In genomic region chr9:33025572-33026347, GRCh38 we compare ENCODE assay signal across 8 cellular contexts. TPM values are rescaled to one million over a fixed set of nuclear protein-coding genes. Genes with fewer than 3 reads are reported as not detected.
DNase-seq lines count a peak whose midpoint lies in the region; ATAC-seq, FAIRE-seq and TF ChIP-seq lines count a peak whose summit lies in the region.

No MANE protein-coding gene starts in this region.

- H3K14ac ChIP-seq in H1 (ENCODE audit: insufficient read length), result no peak overlapping the region

- no peak overlapping the region for H2BK15ac ChIP-seq in H1 (ENCODE audit: low read length)

- no peak overlapping the region for H3K23ac ChIP-seq in H1 (ENCODE audit: insufficient read length)

- TF ChIP-seq POLR2A in H1 (IDR thresholded peaks at IDR 0.05; ENCODE audit: control extremely low read depth in 1 of 2, low read depth in 2 of 2, low read length in 2 of 2), result no peak

- H3K4me2 ChIP-seq in H1 (ENCODE audit: insufficient read depth in 1 of 2, low read depth in 2 of 2, low read length in 2 of 2), result peak overlapping the region; percentile 73 to 99

- peaks cover 54% of the 10 kb centered on the region for H3K4me1 Mint-ChIP-seq in mesothelial cell of epicardium

- 15% methylated on average over 10 of the region's 36 CpGs; no CpG with 5 or more reads in 1 of the 2 experiments for WGBS in H1 (ENCODE audit: extremely low coverage in 1 of 2, insufficient coverage in 1 of 2, insufficient read length in 1 of 2, insufficient replicate concordance in 2 of 2, low coverage in 1 of 2, low lambda C conversion rate in 2 of 2, missing lambda C conversion rate in 1 of 2), 2 experiments

- peaks cover 24% of the 10 kb centered on the region for H3K36me3 ChIP-seq in ACC112 (ENCODE audit: insufficient read depth, low read length)
- H3K36me3 ChIP-seq in H1 (ENCODE audit: control insufficient read depth in 2 of 4, insufficient read depth in 4 of 4, low read length in 3 of 4), result peaks cover 20 to 52% (median 33%) of the 10 kb centered on the region in 4 experiments

- no peak for FAIRE-seq in H1 (lab: Jason Lieb, UNC)

- CTCF ChIA-PET in H1 (lab: Charles Lee; ENCODE audit: partially characterized antibody), result interaction anchor here (1.0 to 1.4 kb wide), 3 partner anchors 9 to 40 kb away, joined by 3 read pairs; no protein-coding TSS in a partner anchor

- H3K9ac ChIP-seq in H1 (replicated peaks in 1 of 4; ENCODE audit: extremely low read depth in 1 of 4, low read depth in 3 of 4, low read length in 3 of 4), result peak overlapping the region; percentile 94 to 96 (median 96)

- H3K4me3 Mint-ChIP-seq in mesothelial cell of epicardium, result peak overlapping the region; percentile 98

- H2AFZ ChIP-seq in ACC112 (ENCODE audit: low read length, unreplicated experiment) (no peak overlapping the region), H1 (ENCODE audit: low read length) (peak overlapping the region; percentile 48; the same call in 1 of the 2 replicates)

- TF ChIP-seq CTCF in H1 (IDR thresholded peaks at IDR 0.05; ENCODE audit: control extremely low read depth in 1 of 3, insufficient read depth in 1 of 3, low read depth in 1 of 3, low read length in 3 of 3) (no peak), mesothelial cell of epicardium (IDR thresholded peaks at IDR 0.05; ENCODE audit: unreplicated experiment) (no peak)

- peak overlapping the region; percentile 99 for H3K27ac Mint-ChIP-seq in mesothelial cell of epicardium

- H3K4me3 ChIP-seq in ACC112 (ENCODE audit: low read depth, low read length) (peak overlapping the region; percentile 82), H1 (ENCODE audit: extremely low read depth in 1 of 4, insufficient read depth in 2 of 4, low read depth in 3 of 4, low read length in 4 of 4) (peak overlapping the region; percentile 95 to 99 (median 98))

- H4K20me1 ChIP-seq in H1 (replicated peaks in 1 of 2; ENCODE audit: control insufficient read depth in 1 of 2, insufficient read depth in 2 of 2, low read length in 2 of 2), result peaks cover 4 to 16% of the 10 kb centered on the region in 2 experiments

- DNase-seq in NCI-H748 (lab: John Stamatoyannopoulos, UW; ENCODE audit: unreplicated experiment), result peak; percentile 91
- DNase-seq in activated CD8-positive, alpha-beta memory T cell treated with anti-CD3 and anti-CD28 coated beads for 4 hours (ENCODE audit: low read depth in 2 of 2), result peak; percentile 63 to 68
- DNase-seq in H1 (ENCODE audit: low read depth in 1 of 2, low spot score in 2 of 2), result peak in 1 of 2 experiments; percentile 80
- peak; percentile 73 to 84 for DNase-seq in mesothelial cell of epicardium (ENCODE audit: low spot score in 2 of 2, unreplicated experiment in 2 of 2)
- DNase-seq in stimulated activated CD8-positive, alpha-beta memory T cell treated with anti-CD3 and anti-CD28 coated beads, Interleukin-2, amount 100 ng/mL, for 48 hours (ENCODE audit: low read depth in 2 of 2), result peak; percentile 62 to 68

- peak overlapping the region; percentile 79 for H2BK120ac ChIP-seq in H1 (replicated peaks; ENCODE audit: low read depth, low read length)

- H3K18ac ChIP-seq in H1 (ENCODE audit: extremely low read depth, low read length), result peak overlapping the region; percentile 96

- H2BK20ac ChIP-seq in H1 (ENCODE audit: low read length), result no peak overlapping the region

- peak overlapping the region; percentile 77; the same call in 1 of the 2 replicates for H2BK12ac ChIP-seq in H1 (ENCODE audit: low read depth, low read length)

- peak overlapping the region; percentile 98 for H4K91ac ChIP-seq in H1 (replicated peaks; ENCODE audit: insufficient read length, low read length)

- H3K79me1 ChIP-seq in H1 (ENCODE audit: low read depth, low read length), result peaks cover 6% of the 10 kb centered on the region; the same call in 1 of the 2 replicates

- peaks cover 16% of the 10 kb centered on the region for H3K36me3 Mint-ChIP-seq in mesothelial cell of epicardium

- peaks cover 56% of the 10 kb centered on the region for H3K4me1 ChIP-seq in ACC112 (ENCODE audit: control insufficient read depth, insufficient read depth, low read length, unreplicated experiment)
- peaks cover 0 to 8% (median 3%) of the 10 kb centered on the region in 4 experiments; a peak in 4 of 7 replicates for H3K4me1 ChIP-seq in H1 (replicated peaks in 1 of 4; ENCODE audit: control insufficient read depth in 3 of 4, insufficient read depth in 4 of 4, low read length in 3 of 4)

- H2AK5ac ChIP-seq in H1 (ENCODE audit: low read depth, low read length), result 0 out of 2 replicates have a peak overlapping the region, but pooled peaks have one; percentile 77

- peak overlapping the region; percentile 91 for H4K8ac ChIP-seq in H1 (ENCODE audit: extremely low read depth, insufficient read depth, low read length)

- peak overlapping the region; percentile 71 for H3K27ac ChIP-seq in ACC112 (ENCODE audit: low read depth, low read length)
- H3K27ac ChIP-seq in H1 (ENCODE audit: low read depth, low read length), result peak overlapping the region; percentile 94

- no peaks in the 10 kb centered on the region for H3K27me3 ChIP-seq in ACC112 (ENCODE audit: insufficient read depth, low read length)
- no peaks in the 10 kb centered on the region for H3K27me3 ChIP-seq in H1 (replicated peaks in 1 of 4; ENCODE audit: control insufficient read depth in 3 of 4, extremely low read depth in 1 of 4, insufficient read depth in 3 of 4, low read length in 3 of 4)

- H3K79me2 ChIP-seq in ACC112 (ENCODE audit: control insufficient read depth, insufficient read depth, low read length, unreplicated experiment) (peaks cover 90% of the 10 kb centered on the region), H1 (ENCODE audit: control insufficient read depth in 1 of 2, insufficient read depth in 2 of 2, low read length in 2 of 2) (peaks cover 34 to 94% of the 10 kb centered on the region in 2 experiments)

- no peak for TF ChIP-seq RAD21 in H1 (IDR thresholded peaks at IDR 0.05 in 1 of 2, conservative IDR thresholded peaks at IDR 0.05 in 1 of 2; ENCODE audit: low read depth in 2 of 2, low read length in 2 of 2)

- POLR2A ChIA-PET in H1 (lab: Charles Lee; ENCODE audit: partially characterized antibody), result interaction anchor here (0.6 to 6.4 kb wide), 48 partner anchors 12 to 641 kb away, joined by 3 to 160 read pairs (median 4); partner anchors contain the start of genes ACO1, APTX, BAG1 and CHMP5

- peak overlapping the region; percentile 98 for H3K4ac ChIP-seq in H1 (replicated peaks; ENCODE audit: insufficient read length, low read depth, low read length)

- peak overlapping the region; percentile 97 for H2BK5ac ChIP-seq in H1 (ENCODE audit: low read depth, low read length)

- H4K5ac ChIP-seq in H1 (ENCODE audit: insufficient read length, low read depth, low read length), result peak overlapping the region; percentile 98

- TF ChIP-seq EP300 in H1 (IDR thresholded peaks at IDR 0.05; ENCODE audit: borderline replicate concordance in 1 of 2, low read depth in 2 of 2, low read length in 2 of 2), result no peak

- H3K9me3 Mint-ChIP-seq in mesothelial cell of epicardium, result no peaks in the 10 kb centered on the region

- no peaks in the 10 kb centered on the region for H3K27me3 Mint-ChIP-seq in mesothelial cell of epicardium (ENCODE audit: low read depth)

- H3K23me2 ChIP-seq in H1 (ENCODE audit: low read depth, low read length), result peaks cover 4% of the 10 kb centered on the region; the same call in 1 of the 2 replicates

- no peaks in the 10 kb centered on the region for H3K9me3 ChIP-seq in H1 (ENCODE audit: insufficient read depth in 2 of 2, low read depth in 1 of 2, low read length in 1 of 2)

- peak; percentile 31 for ATAC-seq in GM18873 (IDR thresholded peaks at IDR 0.05; ENCODE audit: low FRiP score, unreplicated experiment)
- peak; percentile 47 for ATAC-seq in HG03196 (IDR thresholded peaks at IDR 0.05; ENCODE audit: unreplicated experiment)

- H3K56ac ChIP-seq in H1 (replicated peaks; ENCODE audit: insufficient read length, low read depth, low read length), result peak overlapping the region; percentile 99

TF ChIP-seq in H1, 55 proteins besides CTCF, POLR2A, EP300 and RAD21 (continues in another document):
- no peak for TF ChIP-seq RXRA (IDR thresholded peaks at IDR 0.05; ENCODE audit: insufficient read depth, low read depth, low read length)
- no peak for TF ChIP-seq CREB1 (IDR thresholded peaks at IDR 0.05)

RNA-seq across cellular contexts. Expression of gene DNAJA1, which starts 0.7 kb away (rescaled TPM):
- total RNA-seq in H1 (2021; fragmentation: NEBNext Ultra II Directional; extraction: Animal tissue kit (Norgen Biotek cat#: 25700)), result 159 and 169 TPM in 2 replicates
- 26.4 and 54.4 TPM in 2 replicates for polyA plus RNA-seq in H1 (2011; rRNA removed)
- 71.6 TPM for polyA plus RNA-seq in H1 (2011; cell fraction: cytosol; rRNA removed)
- 19.5 TPM for polyA plus RNA-seq in H1 (2011; cell fraction: nucleus; rRNA removed)
- 107 to 156 TPM (median 119 TPM) in 4 replicates for polyA plus RNA-seq in H1 (2012, experiment 1 of 2)
- 16.9 TPM for polyA plus RNA-seq in H1 (2012, experiment 2 of 2)
- polyA plus RNA-seq in H1 (2013, experiment 1 of 2), result 109 TPM
- polyA plus RNA-seq in H1 (2013, experiment 2 of 2), result 112 TPM
- polyA minus RNA-seq in H1 (2011; rRNA and poly(A)+ RNA removed), result 60.3 and 63.9 TPM in 2 replicates
- polyA minus RNA-seq in H1 (2011; cell fraction: cytosol; rRNA and poly(A)+ RNA removed), result 68.3 TPM
- 45.2 TPM for polyA minus RNA-seq in H1 (2011; cell fraction: nucleus; rRNA and poly(A)+ RNA removed)
- 151 to 161 TPM (median 157 TPM) in 3 replicates for total RNA-seq in mesothelial cell of epicardium

RNA-seq across cellular contexts. Expression of gene APTX, which starts 24.3 kb away (rescaled TPM):
- total RNA-seq in H1 (2021; fragmentation: NEBNext Ultra II Directional; extraction: Animal tissue kit (Norgen Biotek cat#: 25700)), result 40.7 and 41.0 TPM in 2 replicates
- 19.7 and 29.9 TPM in 2 replicates for polyA plus RNA-seq in H1 (2011; rRNA removed)
- 41.5 TPM for polyA plus RNA-seq in H1 (2011; cell fraction: cytosol; rRNA removed)
- 22.4 TPM for polyA plus RNA-seq in H1 (2011; cell fraction: nucleus; rRNA removed)
- polyA plus RNA-seq in H1 (2012, experiment 1 of 2), result 42.1 to 53.9 TPM (median 48.2 TPM) in 4 replicates
- 14.4 TPM for polyA plus RNA-seq in H1 (2012, experiment 2 of 2)
- 31.5 TPM for polyA plus RNA-seq in H1 (2013, experiment 1 of 2)
- 29.1 TPM for polyA plus RNA-seq in H1 (2013, experiment 2 of 2)
- polyA minus RNA-seq in H1 (2011; rRNA and poly(A)+ RNA removed), result 24.0 and 24.2 TPM in 2 replicates
- polyA minus RNA-seq in H1 (2011; cell fraction: cytosol; rRNA and poly(A)+ RNA removed), result 23.4 TPM
- 39.8 TPM for polyA minus RNA-seq in H1 (2011; cell fraction: nucleus; rRNA and poly(A)+ RNA removed)
- total RNA-seq in mesothelial cell of epicardium, result 34.2 to 37.7 TPM (median 34.7 TPM) in 3 replicates

RNA-seq across cellular contexts. Expression of gene SMU1, which starts 50.7 kb away (rescaled TPM):
- total RNA-seq in H1 (2021; fragmentation: NEBNext Ultra II Directional; extraction: Animal tissue kit (Norgen Biotek cat#: 25700)), result 25.2 and 26.0 TPM in 2 replicates
- 6.5 and 8.4 TPM in 2 replicates for polyA plus RNA-seq in H1 (2011; rRNA removed)
- 10.7 TPM for polyA plus RNA-seq in H1 (2011; cell fraction: cytosol; rRNA removed)
- polyA plus RNA-seq in H1 (2011; cell fraction: nucleus; rRNA removed), result 4.8 TPM
- polyA plus RNA-seq in H1 (2012, experiment 1 of 2), result 15.7 to 24.6 TPM (median 17.7 TPM) in 4 replicates
- polyA plus RNA-seq in H1 (2012, experiment 2 of 2), result 2.2 TPM
- polyA plus RNA-seq in H1 (2013, experiment 1 of 2), result 11.1 TPM
- polyA plus RNA-seq in H1 (2013, experiment 2 of 2), result 11.1 TPM
- polyA minus RNA-seq in H1 (2011; rRNA and poly(A)+ RNA removed), result 23.3 and 27.1 TPM in 2 replicates
- 14.6 TPM for polyA minus RNA-seq in H1 (2011; cell fraction: cytosol; rRNA and poly(A)+ RNA removed)
- polyA minus RNA-seq in H1 (2011; cell fraction: nucleus; rRNA and poly(A)+ RNA removed), result 8.9 TPM
- total RNA-seq in mesothelial cell of epicardium, result 24.3 to 24.5 TPM (median 24.4 TPM) in 3 replicates
